2 cellular contexts compared by ENCODE assay signal in the genomic region with DNA sequence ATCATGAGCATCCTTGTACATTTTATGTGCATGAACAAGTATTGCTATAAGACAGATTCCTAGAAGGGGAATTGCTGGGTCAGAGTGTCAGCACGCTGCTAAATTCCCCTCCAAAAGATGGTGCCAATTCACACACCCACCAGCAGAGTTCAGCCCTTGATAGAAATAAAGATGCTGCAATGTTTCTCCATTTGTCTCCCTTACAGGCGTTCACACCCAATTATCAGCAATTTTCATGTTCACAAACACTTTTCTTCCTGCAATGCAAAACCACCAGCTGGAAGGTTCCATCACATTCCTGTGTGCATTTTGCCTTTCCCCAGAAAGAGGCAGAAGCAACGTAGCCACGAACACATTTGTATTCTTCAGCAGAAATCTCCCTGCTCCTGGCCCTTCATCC.
TF ChIP-seq lines count a peak whose summit lies in the region.

No MANE protein-coding gene starts in this region.

TF ChIP-seq in GM23338, 12 proteins besides CTCF, POLR2A, EP300 and RAD21 (continues in another document):
- TF ChIP-seq EZH2phosphoT487 (IDR thresholded peaks at IDR 0.05; ENCODE audit: unreplicated experiment) (no peak), NANOG (IDR thresholded peaks at IDR 0.05; ENCODE audit: borderline replicate concordance) (no peak), ZNF331 (CRISPR knock-in tag; IDR thresholded peaks at IDR 0.05; ENCODE audit: low read depth) (no peak), EZH2 (IDR thresholded peaks at IDR 0.05; ENCODE audit: low read depth, unreplicated experiment) (no peak), REST (IDR thresholded peaks at IDR 0.05; ENCODE audit: unreplicated experiment) (no peak), JUNB (IDR thresholded peaks at IDR 0.05; ENCODE audit: unreplicated experiment) (no peak), CREB1 (CRISPR knock-in tag; IDR thresholded peaks at IDR 0.05; ENCODE audit: low read depth) (no peak), ZNF114 (CRISPR knock-in tag; IDR thresholded peaks at IDR 0.05) (no peak), STAT1 (IDR thresholded peaks at IDR 0.05; ENCODE audit: unreplicated experiment) (no peak), POLR2AphosphoS5 (IDR thresholded peaks at IDR 0.05; ENCODE audit: low read depth) (no peak)
- TF ChIP-seq, protein P1, sequence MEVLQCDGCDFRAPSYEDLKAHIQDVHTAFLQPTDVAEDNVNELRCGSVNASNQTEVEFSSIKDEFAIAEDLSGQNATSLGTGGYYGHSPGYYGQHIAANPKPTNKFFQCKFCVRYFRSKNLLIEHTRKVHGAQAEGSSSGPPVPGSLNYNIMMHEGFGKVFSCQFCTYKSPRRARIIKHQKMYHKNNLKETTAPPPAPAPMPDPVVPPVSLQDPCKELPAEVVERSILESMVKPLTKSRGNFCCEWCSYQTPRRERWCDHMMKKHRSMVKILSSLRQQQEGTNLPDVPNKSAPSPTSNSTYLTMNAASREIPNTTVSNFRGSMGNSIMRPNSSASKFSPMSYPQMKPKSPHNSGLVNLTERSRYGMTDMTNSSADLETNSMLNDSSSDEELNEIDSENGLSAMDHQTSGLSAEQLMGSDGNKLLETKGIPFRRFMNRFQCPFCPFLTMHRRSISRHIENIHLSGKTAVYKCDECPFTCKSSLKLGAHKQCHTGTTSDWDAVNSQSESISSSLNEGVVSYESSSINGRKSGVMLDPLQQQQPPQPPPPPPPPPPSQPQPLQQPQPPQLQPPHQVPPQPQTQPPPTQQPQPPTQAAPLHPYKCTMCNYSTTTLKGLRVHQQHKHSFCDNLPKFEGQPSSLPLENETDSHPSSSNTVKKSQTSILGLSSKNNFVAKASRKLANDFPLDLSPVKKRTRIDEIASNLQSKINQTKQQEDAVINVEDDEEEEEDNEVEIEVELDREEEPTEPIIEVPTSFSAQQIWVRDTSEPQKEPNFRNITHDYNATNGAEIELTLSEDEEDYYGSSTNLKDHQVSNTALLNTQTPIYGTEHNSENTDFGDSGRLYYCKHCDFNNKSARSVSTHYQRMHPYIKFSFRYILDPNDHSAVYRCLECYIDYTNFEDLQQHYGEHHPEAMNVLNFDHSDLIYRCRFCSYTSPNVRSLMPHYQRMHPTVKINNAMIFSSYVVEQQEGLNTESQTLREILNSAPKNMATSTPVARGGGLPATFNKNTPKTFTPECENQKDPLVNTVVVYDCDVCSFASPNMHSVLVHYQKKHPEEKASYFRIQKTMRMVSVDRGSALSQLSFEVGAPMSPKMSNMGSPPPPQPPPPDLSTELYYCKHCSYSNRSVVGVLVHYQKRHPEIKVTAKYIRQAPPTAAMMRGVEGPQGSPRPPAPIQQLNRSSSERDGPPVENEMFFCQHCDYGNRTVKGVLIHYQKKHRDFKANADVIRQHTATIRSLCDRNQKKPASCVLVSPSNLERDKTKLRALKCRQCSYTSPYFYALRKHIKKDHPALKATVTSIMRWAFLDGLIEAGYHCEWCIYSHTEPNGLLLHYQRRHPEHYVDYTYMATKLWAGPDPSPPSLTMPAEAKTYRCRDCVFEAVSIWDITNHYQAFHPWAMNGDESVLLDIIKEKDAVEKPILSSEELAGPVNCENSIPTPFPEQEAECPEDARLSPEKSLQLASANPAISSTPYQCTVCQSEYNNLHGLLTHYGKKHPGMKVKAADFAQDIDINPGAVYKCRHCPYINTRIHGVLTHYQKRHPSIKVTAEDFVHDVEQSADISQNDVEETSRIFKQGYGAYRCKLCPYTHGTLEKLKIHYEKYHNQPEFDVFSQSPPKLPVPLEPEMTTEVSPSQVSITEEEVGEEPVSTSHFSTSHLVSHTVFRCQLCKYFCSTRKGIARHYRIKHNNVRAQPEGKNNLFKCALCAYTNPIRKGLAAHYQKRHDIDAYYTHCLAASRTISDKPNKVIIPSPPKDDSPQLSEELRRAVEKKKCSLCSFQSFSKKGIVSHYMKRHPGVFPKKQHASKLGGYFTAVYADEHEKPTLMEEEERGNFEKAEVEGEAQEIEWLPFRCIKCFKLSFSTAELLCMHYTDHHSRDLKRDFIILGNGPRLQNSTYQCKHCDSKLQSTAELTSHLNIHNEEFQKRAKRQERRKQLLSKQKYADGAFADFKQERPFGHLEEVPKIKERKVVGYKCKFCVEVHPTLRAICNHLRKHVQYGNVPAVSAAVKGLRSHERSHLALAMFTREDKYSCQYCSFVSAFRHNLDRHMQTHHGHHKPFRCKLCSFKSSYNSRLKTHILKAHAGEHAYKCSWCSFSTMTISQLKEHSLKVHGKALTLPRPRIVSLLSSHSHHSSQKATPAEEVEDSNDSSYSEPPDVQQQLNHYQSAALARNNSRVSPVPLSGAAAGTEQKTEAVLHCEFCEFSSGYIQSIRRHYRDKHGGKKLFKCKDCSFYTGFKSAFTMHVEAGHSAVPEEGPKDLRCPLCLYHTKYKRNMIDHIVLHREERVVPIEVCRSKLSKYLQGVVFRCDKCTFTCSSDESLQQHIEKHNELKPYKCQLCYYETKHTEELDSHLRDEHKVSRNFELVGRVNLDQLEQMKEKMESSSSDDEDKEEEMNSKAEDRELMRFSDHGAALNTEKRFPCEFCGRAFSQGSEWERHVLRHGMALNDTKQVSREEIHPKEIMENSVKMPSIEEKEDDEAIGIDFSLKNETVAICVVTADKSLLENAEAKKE (CRISPR knock-in tag; IDR thresholded peaks at IDR 0.05), result no peak

TF ChIP-seq in K562, 482 proteins besides CTCF, POLR2A, EP300 and RAD21:
- no peak for TF ChIP-seq HDAC6 (IDR thresholded peaks at IDR 0.05; ENCODE audit: low read depth, low read length)
